Comparison of ENCODE assay signal across 16 cellular contexts in genomic region chr14:49888293-49888692, GRCh38. TPM values are rescaled to one million over a fixed set of nuclear protein-coding genes. Genes with fewer than 3 reads are reported as not detected.
DNase-seq lines count a peak whose midpoint lies in the region; ATAC-seq and TF ChIP-seq lines count a peak whose summit lies in the region.
"Had no signal": no experiment of that assay in that cellular context is flagged by ENCODE, and none has a peak within 500 bp of the region (broad histone marks: within the 10 kb centered on the region; RNA-seq: fewer than 3 reads in every experiment).

No MANE protein-coding gene starts in this region.

- H3K9me3 ChIP-seq in PC-3 (ENCODE audit: low read length) = no peaks in the 10 kb centered on the region
- H3K9me3 ChIP-seq in prostate gland = no peaks in the 10 kb centered on the region
- H3K9me3 ChIP-seq: BE2C had no signal

- no peak for TF ChIP-seq CTCF in C4-2B (conservative IDR thresholded peaks at IDR 0.05)
- no peak for TF ChIP-seq CTCF in PC-3 (conservative IDR thresholded peaks at IDR 0.05; ENCODE audit: low read depth, low read length)
- no peak for TF ChIP-seq CTCF in prostate gland (IDR thresholded peaks at IDR 0.05)
- no peak for TF ChIP-seq CTCF in GM13976 (IDR thresholded peaks at IDR 0.05; ENCODE audit: borderline replicate concordance, control extremely low read depth, extremely low read depth, insufficient read depth, missing control alignments)

- CTCF ChIA-PET in PC-3 (lab: Charles Lee) = no interaction called here

- in situ Hi-C loops in GM13976 (cut with MboI; ENCODE audit: low sequenced_read_pairs, unreplicated experiment) = no loop called here

- ATAC-seq in PC-3 (peak; percentile 32), left colon (peak; percentile 56), GM18858 (IDR thresholded peaks at IDR 0.05; ENCODE audit: unreplicated experiment) (no peak)
- ATAC-seq: CD8-positive, alpha-beta T cell; GM23338; HepG2 had no signal

- peaks cover 14% of the 10 kb centered on the region; the same call in 1 of the 2 replicates for H3K4me1 ChIP-seq in PC-3 (ENCODE audit: insufficient read depth, low read length)
- peaks cover 9% of the 10 kb centered on the region for H3K4me1 ChIP-seq in prostate gland (replicated peaks)

- H3F3A ChIP-seq in PC-3 (ENCODE audit: low read length, unreplicated experiment) = no peaks in the 10 kb centered on the region

- H3K27ac ChIP-seq in C4-2B (peak overlapping the region; percentile 72), PC-3 (ENCODE audit: low read length) (no peak overlapping the region), prostate gland (peak overlapping the region; percentile 72 to 79)

- POLR2A ChIA-PET in PC-3 (lab: Charles Lee; ENCODE audit: unreplicated experiment) = interaction anchor here (0.5 to 0.7 kb wide), 2 partner anchors 19 to 20 kb away, joined by 4 to 5 read pairs; no protein-coding TSS in a partner anchor

- H3K36me3 ChIP-seq in PC-3 (ENCODE audit: low read depth, low read length) = no peaks in the 10 kb centered on the region
- H3K36me3 ChIP-seq in prostate gland = no peaks in the 10 kb centered on the region

- DNase-seq in PC-3 = peak; percentile 24
- DNase-seq in left colon = no peak
- no peak for DNase-seq in prostate gland (ENCODE audit: low spot score)
- no peak for DNase-seq in activated CD4-positive, alpha-beta T cell treated with anti-CD3 and anti-CD28 coated beads for 1 hour
- DNase-seq in GM13976 (ENCODE audit: low spot score) = no peak
- DNase-seq: BE2C; CD8-positive, alpha-beta T cell; COR-L47; DMS153; DMS79 treated with DMSO at 0.1 percent for 48 hours; EL; H7 had no signal

- H3K9ac ChIP-seq in PC-3 (ENCODE audit: low read length) = no peak overlapping the region

- H3K9me2 ChIP-seq in PC-3 (replicated peaks; ENCODE audit: low read length) = no peaks in the 10 kb centered on the region

- TF ChIP-seq POLR2A in prostate gland (IDR thresholded peaks at IDR 0.05) = no peak

- H3K4me3 ChIP-seq in PC-3 (ENCODE audit: low read length) (no peak overlapping the region), prostate gland (no peak overlapping the region)
- H3K4me3 ChIP-seq: GM23338 had no signal

- no peaks in the 10 kb centered on the region for H3K27me3 ChIP-seq in PC-3 (ENCODE audit: low read length)
- no peaks in the 10 kb centered on the region for H3K27me3 ChIP-seq in prostate gland (replicated peaks; ENCODE audit: insufficient read depth)
- H3K27me3 ChIP-seq: BE2C had no signal

- no peaks in the 10 kb centered on the region for H4K20me1 ChIP-seq in PC-3 (ENCODE audit: low read length)

- peaks cover 16% of the 10 kb centered on the region for H3K79me2 ChIP-seq in PC-3 (ENCODE audit: low read length)

- no peak overlapping the region for H2AFZ ChIP-seq in PC-3 (ENCODE audit: low read length)
- H2AFZ ChIP-seq: GM23338 had no signal

- intact Hi-C loops in PC-3 (cut with micrococcal nuclease) = loop anchor here (1.0 kb wide), 2 partner anchors 9 to 20 kb away; no protein-coding TSS in a partner anchor
- intact Hi-C loops in left colon (cut with DNase I, micrococcal nuclease) = no loop called here
- intact Hi-C loops in prostate gland (cut with DNase I) = no loop called here

- 29% methylated on average over 2 of the region's 2 CpGs for WGBS in prostate gland

- no TSS peak for BruUV-seq in PC-3 (replicated peaks; lab: Mats Ljungman, UMichigan)

- peak overlapping the region; percentile 11; the same call in 1 of the 2 replicates for H3K4me2 ChIP-seq in PC-3 (ENCODE audit: low read length)
- H3K4me2 ChIP-seq: GM23338 had no signal

RNA-seq across cellular contexts. Expression of gene ARF6, which starts 4.6 kb away (rescaled TPM):
- total RNA-seq in PC-3 (2014; rRNA removed) = 86.4 and 107 TPM in 2 replicates
- total RNA-seq in left colon = 100 to 1,000 TPM; 131 to 161 TPM
- total RNA-seq in prostate gland = 10 to 100 TPM; 64.3 to 92.7 TPM

RNA-seq across cellular contexts. Expression of gene NEMF, which starts 35.7 kb away (rescaled TPM):
- total RNA-seq in PC-3 (2014; rRNA removed) = 52.9 and 54.0 TPM in 2 replicates
- total RNA-seq in left colon = 10 to 100 TPM; 53.2 to 62.1 TPM
- total RNA-seq in prostate gland = 10 to 100 TPM; 63.9 to 71.7 TPM
